ENCODE assay signal across 1 cellular context in the genomic region with DNA sequence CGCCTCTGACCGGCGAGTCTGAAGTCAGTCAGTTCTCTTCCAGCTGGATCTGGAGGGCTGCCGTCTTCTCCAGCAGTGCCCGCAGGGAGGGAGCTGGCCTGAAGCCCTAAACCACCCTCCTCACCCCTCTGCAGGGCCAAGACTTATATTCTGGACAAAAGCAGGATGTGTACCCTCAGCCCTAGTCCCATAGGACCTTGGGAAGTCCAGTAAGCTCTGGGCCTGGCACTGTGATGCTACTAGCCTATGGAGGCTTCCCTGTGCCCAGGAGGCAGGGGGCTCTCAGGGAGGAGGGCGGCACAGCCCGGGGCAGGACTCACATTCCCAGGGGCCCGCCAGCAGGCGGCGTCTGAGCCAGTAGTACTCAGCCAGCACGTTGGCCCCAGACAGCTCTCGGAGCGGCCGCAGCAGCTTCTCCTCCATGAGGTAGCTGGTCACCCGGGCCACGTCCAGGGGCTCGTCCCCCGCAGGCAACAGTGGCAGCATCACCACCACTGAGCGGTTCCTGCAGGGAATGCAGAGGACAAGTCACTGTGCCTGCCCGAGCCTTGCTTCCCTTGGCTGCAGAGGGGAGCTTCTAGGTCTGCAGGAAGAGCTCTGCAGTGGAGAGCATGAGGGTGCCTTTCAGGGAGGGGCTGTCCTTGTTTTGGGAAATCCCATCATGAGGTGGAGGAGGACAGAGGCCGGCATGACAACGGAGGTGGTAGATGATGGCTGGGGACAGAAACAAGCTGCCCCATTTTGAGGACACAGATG.
A peak's percentile ranks its signal among the peaks of the same experiment; 100 is the strongest.
TF ChIP-seq lines count a peak whose summit lies in the region.

No MANE protein-coding gene starts in this region.

TF ChIP-seq in HepG2, 621 proteins besides CTCF, POLR2A, EP300 and RAD21 (continued from another document and continues in another):
- TF ChIP-seq, protein P1, sequence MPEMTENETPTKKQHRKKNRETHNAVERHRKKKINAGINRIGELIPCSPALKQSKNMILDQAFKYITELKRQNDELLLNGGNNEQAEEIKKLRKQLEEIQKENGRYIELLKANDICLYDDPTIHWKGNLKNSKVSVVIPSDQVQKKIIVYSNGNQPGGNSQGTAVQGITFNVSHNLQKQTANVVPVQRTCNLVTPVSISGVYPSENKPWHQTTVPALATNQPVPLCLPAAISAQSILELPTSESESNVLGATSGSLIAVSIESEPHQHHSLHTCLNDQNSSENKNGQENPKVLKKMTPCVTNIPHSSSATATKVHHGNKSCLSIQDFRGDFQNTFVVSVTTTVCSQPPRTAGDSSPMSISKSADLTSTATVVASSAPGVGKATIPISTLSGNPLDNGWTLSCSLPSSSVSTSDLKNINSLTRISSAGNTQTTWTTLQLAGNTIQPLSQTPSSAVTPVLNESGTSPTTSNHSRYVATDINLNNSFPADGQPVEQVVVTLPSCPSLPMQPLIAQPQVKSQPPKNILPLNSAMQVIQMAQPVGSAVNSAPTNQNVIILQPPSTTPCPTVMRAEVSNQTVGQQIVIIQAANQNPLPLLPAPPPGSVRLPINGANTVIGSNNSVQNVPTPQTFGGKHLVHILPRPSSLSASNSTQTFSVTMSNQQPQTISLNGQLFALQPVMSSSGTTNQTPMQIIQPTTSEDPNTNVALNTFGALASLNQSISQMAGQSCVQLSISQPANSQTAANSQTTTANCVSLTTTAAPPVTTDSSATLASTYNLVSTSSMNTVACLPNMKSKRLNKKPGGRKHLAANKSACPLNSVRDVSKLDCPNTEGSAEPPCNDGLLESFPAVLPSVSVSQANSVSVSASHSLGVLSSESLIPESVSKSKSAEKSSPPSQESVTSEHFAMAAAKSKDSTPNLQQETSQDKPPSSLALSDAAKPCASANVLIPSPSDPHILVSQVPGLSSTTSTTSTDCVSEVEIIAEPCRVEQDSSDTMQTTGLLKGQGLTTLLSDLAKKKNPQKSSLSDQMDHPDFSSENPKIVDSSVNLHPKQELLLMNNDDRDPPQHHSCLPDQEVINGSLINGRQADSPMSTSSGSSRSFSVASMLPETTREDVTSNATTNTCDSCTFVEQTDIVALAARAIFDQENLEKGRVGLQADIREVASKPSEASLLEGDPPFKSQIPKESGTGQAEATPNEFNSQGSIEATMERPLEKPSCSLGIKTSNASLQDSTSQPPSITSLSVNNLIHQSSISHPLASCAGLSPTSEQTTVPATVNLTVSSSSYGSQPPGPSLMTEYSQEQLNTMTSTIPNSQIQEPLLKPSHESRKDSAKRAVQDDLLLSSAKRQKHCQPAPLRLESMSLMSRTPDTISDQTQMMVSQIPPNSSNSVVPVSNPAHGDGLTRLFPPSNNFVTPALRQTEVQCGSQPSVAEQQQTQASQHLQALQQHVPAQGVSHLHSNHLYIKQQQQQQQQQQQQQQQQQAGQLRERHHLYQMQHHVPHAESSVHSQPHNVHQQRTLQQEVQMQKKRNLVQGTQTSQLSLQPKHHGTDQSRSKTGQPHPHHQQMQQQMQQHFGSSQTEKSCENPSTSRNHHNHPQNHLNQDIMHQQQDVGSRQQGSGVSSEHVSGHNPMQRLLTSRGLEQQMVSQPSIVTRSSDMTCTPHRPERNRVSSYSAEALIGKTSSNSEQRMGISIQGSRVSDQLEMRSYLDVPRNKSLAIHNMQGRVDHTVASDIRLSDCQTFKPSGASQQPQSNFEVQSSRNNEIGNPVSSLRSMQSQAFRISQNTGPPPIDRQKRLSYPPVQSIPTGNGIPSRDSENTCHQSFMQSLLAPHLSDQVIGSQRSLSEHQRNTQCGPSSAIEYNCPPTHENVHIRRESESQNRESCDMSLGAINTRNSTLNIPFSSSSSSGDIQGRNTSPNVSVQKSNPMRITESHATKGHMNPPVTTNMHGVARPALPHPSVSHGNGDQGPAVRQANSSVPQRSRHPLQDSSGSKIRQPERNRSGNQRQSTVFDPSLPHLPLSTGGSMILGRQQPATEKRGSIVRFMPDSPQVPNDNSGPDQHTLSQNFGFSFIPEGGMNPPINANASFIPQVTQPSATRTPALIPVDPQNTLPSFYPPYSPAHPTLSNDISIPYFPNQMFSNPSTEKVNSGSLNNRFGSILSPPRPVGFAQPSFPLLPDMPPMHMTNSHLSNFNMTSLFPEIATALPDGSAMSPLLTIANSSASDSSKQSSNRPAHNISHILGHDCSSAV (CRISPR knock-in tag; IDR thresholded peaks at IDR 0.05; ENCODE audit: borderline replicate concordance): no peak
- TF ChIP-seq ERF (CRISPR knock-in tag; IDR thresholded peaks at IDR 0.05) (peak; percentile 71; the same call in 1 of the 2 replicates), MTA3 (CRISPR knock-in tag; IDR thresholded peaks at IDR 0.05) (no peak), MBNL3 (CRISPR knock-in tag; conservative IDR thresholded peaks at IDR 0.05) (no peak), POLR2AphosphoS2 (IDR thresholded peaks at IDR 0.05; ENCODE audit: low read depth, low read length) (no peak), ATRX (CRISPR knock-in tag; IDR thresholded peaks at IDR 0.05; ENCODE audit: borderline replicate concordance) (no peak), U2AF2 (IDR thresholded peaks at IDR 0.05; ENCODE audit: low read depth, low read length) (no peak), SP1 (IDR thresholded peaks at IDR 0.05) (no peak), SP1 (CRISPR knock-in tag; IDR thresholded peaks at IDR 0.05) (no peak), ATF7-NPFF (CRISPR knock-in tag; IDR thresholded peaks at IDR 0.05; ENCODE audit: low read depth) (peak; percentile 56; the same call in 1 of the 2 replicates), ZNF883 (CRISPR knock-in tag; IDR thresholded peaks at IDR 0.05; ENCODE audit: not compliant biosample characterization) (no peak), ZNF562 (CRISPR knock-in tag; IDR thresholded peaks at IDR 0.05; ENCODE audit: borderline replicate concordance) (no peak), TAF15 (IDR thresholded peaks at IDR 0.05; ENCODE audit: low read depth, low read length, poor library complexity, severe bottlenecking) (no peak), PPARG (CRISPR knock-in tag; conservative IDR thresholded peaks at IDR 0.05) (no peak), CCDC6 (CRISPR knock-in tag; IDR thresholded peaks at IDR 0.05) (no peak), TSC22D2 (CRISPR knock-in tag; IDR thresholded peaks at IDR 0.05; ENCODE audit: borderline replicate concordance) (peak; percentile 79; the same call in 1 of the 2 replicates), GTF3A (CRISPR knock-in tag; conservative IDR thresholded peaks at IDR 0.05) (peak; percentile 71; the same call in 1 of the 2 replicates), SOX5 (CRISPR knock-in tag; IDR thresholded peaks at IDR 0.05; ENCODE audit: borderline replicate concordance) (no peak), SIX4 (CRISPR knock-in tag; IDR thresholded peaks at IDR 0.05) (no peak), PLRG1 (conservative IDR thresholded peaks at IDR 0.05) (no peak), FOXM1 (CRISPR knock-in tag; IDR thresholded peaks at IDR 0.05) (no peak), TBL1XR1 (IDR thresholded peaks at IDR 0.05; ENCODE audit: borderline replicate concordance, low read length, partially characterized antibody) (peak; percentile 19), MZF1 (CRISPR knock-in tag; IDR thresholded peaks at IDR 0.05; ENCODE audit: borderline replicate concordance) (no peak), ZFP90 (CRISPR knock-in tag; IDR thresholded peaks at IDR 0.05; ENCODE audit: borderline replicate concordance) (peak; percentile 71; the same call in 1 of the 2 replicates), FOXK1 (CRISPR knock-in tag; IDR thresholded peaks at IDR 0.05; ENCODE audit: borderline replicate concordance, low read depth) (no peak), RARG (CRISPR knock-in tag; IDR thresholded peaks at IDR 0.05; ENCODE audit: low read depth) (no peak), GATAD2A (CRISPR knock-in tag; IDR thresholded peaks at IDR 0.05) (0 out of 2 replicates have a peak, but pooled peaks have one; percentile 41)
- TF ChIP-seq, protein P2, sequence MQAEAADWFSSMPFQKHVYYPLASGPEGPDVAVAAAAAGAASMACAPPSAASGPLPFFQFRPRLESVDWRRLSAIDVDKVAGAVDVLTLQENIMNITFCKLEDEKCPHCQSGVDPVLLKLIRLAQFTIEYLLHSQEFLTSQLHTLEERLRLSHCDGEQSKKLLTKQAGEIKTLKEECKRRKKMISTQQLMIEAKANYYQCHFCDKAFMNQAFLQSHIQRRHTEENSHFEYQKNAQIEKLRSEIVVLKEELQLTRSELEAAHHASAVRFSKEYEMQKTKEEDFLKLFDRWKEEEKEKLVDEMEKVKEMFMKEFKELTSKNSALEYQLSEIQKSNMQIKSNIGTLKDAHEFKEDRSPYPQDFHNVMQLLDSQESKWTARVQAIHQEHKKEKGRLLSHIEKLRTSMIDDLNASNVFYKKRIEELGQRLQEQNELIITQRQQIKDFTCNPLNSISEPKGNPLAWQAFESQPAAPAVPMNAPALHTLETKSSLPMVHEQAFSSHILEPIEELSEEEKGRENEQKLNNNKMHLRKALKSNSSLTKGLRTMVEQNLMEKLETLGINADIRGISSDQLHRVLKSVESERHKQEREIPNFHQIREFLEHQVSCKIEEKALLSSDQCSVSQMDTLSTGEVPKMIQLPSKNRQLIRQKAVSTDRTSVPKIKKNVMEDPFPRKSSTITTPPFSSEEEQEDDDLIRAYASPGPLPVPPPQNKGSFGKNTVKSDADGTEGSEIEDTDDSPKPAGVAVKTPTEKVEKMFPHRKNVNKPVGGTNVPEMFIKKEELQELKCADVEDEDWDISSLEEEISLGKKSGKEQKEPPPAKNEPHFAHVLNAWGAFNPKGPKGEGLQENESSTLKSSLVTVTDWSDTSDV (CRISPR knock-in tag; IDR thresholded peaks at IDR 0.05): no peak
- TF ChIP-seq, protein P3, sequence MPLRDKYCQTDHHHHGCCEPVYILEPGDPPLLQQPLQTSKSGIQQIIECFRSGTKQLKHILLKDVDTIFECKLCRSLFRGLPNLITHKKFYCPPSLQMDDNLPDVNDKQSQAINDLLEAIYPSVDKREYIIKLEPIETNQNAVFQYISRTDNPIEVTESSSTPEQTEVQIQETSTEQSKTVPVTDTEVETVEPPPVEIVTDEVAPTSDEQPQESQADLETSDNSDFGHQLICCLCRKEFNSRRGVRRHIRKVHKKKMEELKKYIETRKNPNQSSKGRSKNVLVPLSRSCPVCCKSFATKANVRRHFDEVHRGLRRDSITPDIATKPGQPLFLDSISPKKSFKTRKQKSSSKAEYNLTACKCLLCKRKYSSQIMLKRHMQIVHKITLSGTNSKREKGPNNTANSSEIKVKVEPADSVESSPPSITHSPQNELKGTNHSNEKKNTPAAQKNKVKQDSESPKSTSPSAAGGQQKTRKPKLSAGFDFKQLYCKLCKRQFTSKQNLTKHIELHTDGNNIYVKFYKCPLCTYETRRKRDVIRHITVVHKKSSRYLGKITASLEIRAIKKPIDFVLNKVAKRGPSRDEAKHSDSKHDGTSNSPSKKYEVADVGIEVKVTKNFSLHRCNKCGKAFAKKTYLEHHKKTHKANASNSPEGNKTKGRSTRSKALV (CRISPR knock-in tag; IDR thresholded peaks at IDR 0.05): no peak
- TF ChIP-seq, protein P4, sequence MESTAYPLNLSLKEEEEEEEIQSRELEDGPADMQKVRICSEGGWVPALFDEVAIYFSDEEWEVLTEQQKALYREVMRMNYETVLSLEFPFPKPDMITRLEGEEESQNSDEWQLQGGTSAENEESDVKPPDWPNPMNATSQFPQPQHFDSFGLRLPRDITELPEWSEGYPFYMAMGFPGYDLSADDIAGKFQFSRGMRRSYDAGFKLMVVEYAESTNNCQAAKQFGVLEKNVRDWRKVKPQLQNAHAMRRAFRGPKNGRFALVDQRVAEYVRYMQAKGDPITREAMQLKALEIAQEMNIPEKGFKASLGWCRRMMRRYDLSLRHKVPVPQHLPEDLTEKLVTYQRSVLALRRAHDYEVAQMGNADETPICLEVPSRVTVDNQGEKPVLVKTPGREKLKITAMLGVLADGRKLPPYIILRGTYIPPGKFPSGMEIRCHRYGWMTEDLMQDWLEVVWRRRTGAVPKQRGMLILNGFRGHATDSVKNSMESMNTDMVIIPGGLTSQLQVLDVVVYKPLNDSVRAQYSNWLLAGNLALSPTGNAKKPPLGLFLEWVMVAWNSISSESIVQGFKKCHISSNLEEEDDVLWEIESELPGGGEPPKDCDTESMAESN (CRISPR knock-in tag; conservative IDR thresholded peaks at IDR 0.05): peak; percentile 76; the same call in 1 of the 2 replicates
- TF ChIP-seq, protein P5, sequence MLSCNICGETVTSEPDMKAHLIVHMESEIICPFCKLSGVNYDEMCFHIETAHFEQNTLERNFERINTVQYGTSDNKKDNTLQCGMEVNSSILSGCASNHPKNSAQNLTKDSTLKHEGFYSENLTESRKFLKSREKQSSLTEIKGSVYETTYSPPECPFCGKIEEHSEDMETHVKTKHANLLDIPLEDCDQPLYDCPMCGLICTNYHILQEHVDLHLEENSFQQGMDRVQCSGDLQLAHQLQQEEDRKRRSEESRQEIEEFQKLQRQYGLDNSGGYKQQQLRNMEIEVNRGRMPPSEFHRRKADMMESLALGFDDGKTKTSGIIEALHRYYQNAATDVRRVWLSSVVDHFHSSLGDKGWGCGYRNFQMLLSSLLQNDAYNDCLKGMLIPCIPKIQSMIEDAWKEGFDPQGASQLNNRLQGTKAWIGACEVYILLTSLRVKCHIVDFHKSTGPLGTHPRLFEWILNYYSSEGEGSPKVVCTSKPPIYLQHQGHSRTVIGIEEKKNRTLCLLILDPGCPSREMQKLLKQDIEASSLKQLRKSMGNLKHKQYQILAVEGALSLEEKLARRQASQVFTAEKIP (CRISPR knock-in tag; IDR thresholded peaks at IDR 0.05; ENCODE audit: borderline replicate concordance): no peak
- TF ChIP-seq, protein P6, sequence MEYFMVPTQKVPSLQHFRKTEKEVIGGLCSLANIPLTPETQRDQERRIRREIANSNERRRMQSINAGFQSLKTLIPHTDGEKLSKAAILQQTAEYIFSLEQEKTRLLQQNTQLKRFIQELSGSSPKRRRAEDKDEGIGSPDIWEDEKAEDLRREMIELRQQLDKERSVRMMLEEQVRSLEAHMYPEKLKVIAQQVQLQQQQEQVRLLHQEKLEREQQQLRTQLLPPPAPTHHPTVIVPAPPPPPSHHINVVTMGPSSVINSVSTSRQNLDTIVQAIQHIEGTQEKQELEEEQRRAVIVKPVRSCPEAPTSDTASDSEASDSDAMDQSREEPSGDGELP (IDR thresholded peaks at IDR 0.05; ENCODE audit: borderline replicate concordance, low read depth): no peak
- TF ChIP-seq, protein P7, sequence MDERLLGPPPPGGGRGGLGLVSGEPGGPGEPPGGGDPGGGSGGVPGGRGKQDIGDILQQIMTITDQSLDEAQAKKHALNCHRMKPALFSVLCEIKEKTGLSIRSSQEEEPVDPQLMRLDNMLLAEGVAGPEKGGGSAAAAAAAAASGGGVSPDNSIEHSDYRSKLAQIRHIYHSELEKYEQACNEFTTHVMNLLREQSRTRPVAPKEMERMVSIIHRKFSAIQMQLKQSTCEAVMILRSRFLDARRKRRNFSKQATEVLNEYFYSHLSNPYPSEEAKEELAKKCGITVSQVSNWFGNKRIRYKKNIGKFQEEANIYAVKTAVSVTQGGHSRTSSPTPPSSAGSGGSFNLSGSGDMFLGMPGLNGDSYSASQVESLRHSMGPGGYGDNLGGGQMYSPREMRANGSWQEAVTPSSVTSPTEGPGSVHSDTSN (CRISPR knock-in tag; IDR thresholded peaks at IDR 0.05): no peak
